In the genomic region with DNA sequence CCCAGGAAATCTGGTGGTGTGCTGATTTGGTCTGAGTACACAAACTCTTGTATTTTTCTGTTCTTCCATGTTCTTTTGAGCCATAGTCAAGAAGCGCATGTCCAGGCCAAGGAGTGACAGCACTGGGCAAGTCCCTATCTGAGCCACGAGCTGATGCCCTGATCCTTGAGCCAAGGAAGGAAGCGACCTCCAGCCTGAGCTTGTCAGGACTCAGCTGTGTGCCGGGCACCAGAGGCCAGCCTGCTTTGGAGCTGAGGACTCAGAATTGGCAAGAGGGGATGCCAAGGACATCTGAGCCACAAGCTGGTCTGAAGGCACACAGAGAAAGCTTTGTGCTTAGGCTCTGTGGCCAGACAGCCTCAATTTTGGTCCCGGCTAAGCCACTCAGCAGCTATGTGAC, we compare ENCODE assay signal across 28 cellular contexts. TPM values are rescaled to one million over a fixed set of nuclear protein-coding genes. Genes with fewer than 3 reads are reported as not detected.
DNase-seq lines count a peak whose midpoint lies in the region; ATAC-seq and TF ChIP-seq lines count a peak whose summit lies in the region.
"Had no signal": no experiment of that assay in that cellular context is flagged by ENCODE, and none has a peak within 500 bp of the region (broad histone marks: within the 10 kb centered on the region; RNA-seq: fewer than 3 reads in every experiment).

No MANE protein-coding gene starts in this region.

- no peak for ATAC-seq in GM19351 (IDR thresholded peaks at IDR 0.05; ENCODE audit: unreplicated experiment)
- ATAC-seq: activated T-cell treated with anti-CD3 and anti-CD28 coated beads, Interleukin-2, amount 50 U/mL, for 72 hours had no signal

- no peak for TF ChIP-seq EP300 in suprapubic skin (IDR thresholded peaks at IDR 0.05)

- no peaks in the 10 kb centered on the region for H3K9me3 Mint-ChIP-seq in activated T-cell treated with anti-CD3 and anti-CD28 coated beads, Interleukin-2, amount 50 U/mL, for 24 hours
- H3K9me3 Mint-ChIP-seq: activated B cell treated with CpG ODN at 0.5 μM for 24 hours; brain; dendritic cell treated with granulocyte-macrophage colony-stimulating factor and Interleukin-4, amounts not matched to agents 40 ng/mL and 50 ng/mL, for 4 days had no signal

- 87% methylated on average over 5 of the region's 5 CpGs for WGBS in suprapubic skin

- H3K27ac Mint-ChIP-seq in activated T-cell treated with anti-CD3 and anti-CD28 coated beads, Interleukin-2, amount 50 U/mL, for 24 hours: no peak overlapping the region
- H3K27ac Mint-ChIP-seq: activated B cell treated with CpG ODN at 0.5 μM for 24 hours; activated CD4-positive, alpha-beta memory T cell treated with anti-CD3 and anti-CD28 coated beads for 36 hours; activated T-cell treated with anti-CD3 and anti-CD28 coated beads, Interleukin-2, amount 50 U/mL, for 72 hours; brain; dendritic cell treated with granulocyte-macrophage colony-stimulating factor and Interleukin-4, amounts not matched to agents 40 ng/mL and 50 ng/mL, for 4 days had no signal

- no peak overlapping the region for H3K4me3 ChIP-seq in suprapubic skin
- H3K4me3 ChIP-seq: ovary, Peyer's patch, SK-N-MC, skin epidermis, transverse colon had no signal

- H3K36me3 Mint-ChIP-seq in activated T-cell treated with anti-CD3 and anti-CD28 coated beads, Interleukin-2, amount 50 U/mL, for 24 hours (ENCODE audit: low read depth): no peaks in the 10 kb centered on the region
- H3K36me3 Mint-ChIP-seq: activated CD4-positive, alpha-beta memory T cell treated with anti-CD3 and anti-CD28 coated beads for 36 hours had no signal

- no peaks in the 10 kb centered on the region for H3K36me3 ChIP-seq in suprapubic skin
- H3K36me3 ChIP-seq: ovary, Peyer's patch, transverse colon had no signal

- no peaks in the 10 kb centered on the region for H3K9me3 ChIP-seq in suprapubic skin
- H3K9me3 ChIP-seq: ovary, Peyer's patch, transverse colon had no signal

- H3K4me1 Mint-ChIP-seq in activated T-cell treated with anti-CD3 and anti-CD28 coated beads, Interleukin-2, amount 50 U/mL, for 24 hours (ENCODE audit: low read depth): no peaks in the 10 kb centered on the region
- H3K4me1 Mint-ChIP-seq: brain had no signal

- no peak for TF ChIP-seq CTCF in suprapubic skin (IDR thresholded peaks at IDR 0.05)

- H3K27me3 Mint-ChIP-seq in activated T-cell treated with anti-CD3 and anti-CD28 coated beads, Interleukin-2, amount 50 U/mL, for 24 hours: peaks cover 21% of the 10 kb centered on the region
- H3K27me3 Mint-ChIP-seq: brain had no signal

- no peak overlapping the region for H3K27ac ChIP-seq in suprapubic skin
- H3K27ac ChIP-seq: ovary, Peyer's patch, SK-N-MC, transverse colon had no signal

- peaks cover 9% of the 10 kb centered on the region for H3K4me1 ChIP-seq in suprapubic skin
- H3K4me1 ChIP-seq: Peyer's patch had no signal

- no peak overlapping the region for H3K4me3 Mint-ChIP-seq in activated T-cell treated with anti-CD3 and anti-CD28 coated beads, Interleukin-2, amount 50 U/mL, for 24 hours
- H3K4me3 Mint-ChIP-seq: activated B cell treated with CpG ODN at 0.5 μM for 24 hours; activated CD4-positive, alpha-beta memory T cell treated with anti-CD3 and anti-CD28 coated beads for 36 hours; activated T-cell treated with anti-CD3 and anti-CD28 coated beads, Interleukin-2, amount 50 U/mL, for 72 hours; brain; dendritic cell treated with granulocyte-macrophage colony-stimulating factor and Interleukin-4, amounts not matched to agents 40 ng/mL and 50 ng/mL, for 4 days had no signal

- TF ChIP-seq POLR2A in suprapubic skin (IDR thresholded peaks at IDR 0.05): no peak

- peak; percentile 14 for DNase-seq in activated T-cell treated with anti-CD3 and anti-CD28 coated beads, Interleukin-2, amount 50 U/mL, for 24 hours
- DNase-seq in activated T-cell treated with anti-CD3 and anti-CD28 coated beads, Interleukin-2, amount 50 U/mL, for 48 hours: no peak
- DNase-seq in cerebellum (ENCODE audit: low spot score) (peak; percentile 83), medulla oblongata (ENCODE audit: extremely low spot score) (peak; percentile 78), suprapubic skin (ENCODE audit: low spot score in 2 of 2) (peak; percentile 28 to 49), NCI-H774 (lab: John Stamatoyannopoulos, UW) (no peak)
- no peak for DNase-seq in central memory CD4-positive, alpha-beta T cell
- DNase-seq: 8988T; activated B cell treated with CpG ODN at 0.5 μM for 24 hours; activated CD4-positive, alpha-beta memory T cell treated with anti-CD3 and anti-CD28 coated beads for 36 hours; activated T-cell treated with anti-CD3 and anti-CD28 coated beads, Interleukin-2, amount 50 U/mL, for 72 hours; AML-193; DND-41; islet precursor cell; mammary epithelial cell; NCI-H1105; NCI-H446 treated with DMSO at 0.1 percent for 48 hours; stimulated activated CD4-positive, alpha-beta T cell treated with anti-CD3 and anti-CD28 coated beads, Interleukin-2, amount 100 ng/mL, for 48 hours; stimulated activated naive CD4-positive, alpha-beta T cell treated with Interleukin-2 at 50 U/mL for 16 hours; transverse colon had no signal

- no peaks in the 10 kb centered on the region for H3K27me3 ChIP-seq in suprapubic skin
- H3K27me3 ChIP-seq: ovary, Peyer's patch, transverse colon had no signal

RNA-seq across cellular contexts. Expression of gene GALNT16, which starts 52.6 kb away (rescaled TPM):
- total RNA-seq in cerebellum (9.3 TPM), suprapubic skin (1 to 10 TPM; 2.1 to 4.6 (median 3.4) TPM)
- total RNA-seq: activated CD4-positive, alpha-beta memory T cell treated with anti-CD3 and anti-CD28 coated beads for 36 hours; T-helper 2 cell treated with Interferon-gamma antibody and Interleukin-4, amounts not matched to agents 100 ng/mL and 5 ng/mL, for 36 hours had no signal

Comparison
In these comparisons a context has a peak if more than half of its experiments do, and no peak if none do; other contexts are left out.
1. DNase-seq: peak in activated T-cell treated with anti-CD3 and anti-CD28 coated beads, Interleukin-2, amount 50 U/mL, for 24 hours (single experiment), cerebellum (single experiment), medulla oblongata (single experiment) and suprapubic skin (2 of 2); none in activated T-cell treated with anti-CD3 and anti-CD28 coated beads, Interleukin-2, amount 50 U/mL, for 48 hours (0 of 2), central memory CD4-positive, alpha-beta T cell (single experiment) and NCI-H774 (single experiment).